ENCODE assay signal across 9 cellular contexts in the genomic region with DNA sequence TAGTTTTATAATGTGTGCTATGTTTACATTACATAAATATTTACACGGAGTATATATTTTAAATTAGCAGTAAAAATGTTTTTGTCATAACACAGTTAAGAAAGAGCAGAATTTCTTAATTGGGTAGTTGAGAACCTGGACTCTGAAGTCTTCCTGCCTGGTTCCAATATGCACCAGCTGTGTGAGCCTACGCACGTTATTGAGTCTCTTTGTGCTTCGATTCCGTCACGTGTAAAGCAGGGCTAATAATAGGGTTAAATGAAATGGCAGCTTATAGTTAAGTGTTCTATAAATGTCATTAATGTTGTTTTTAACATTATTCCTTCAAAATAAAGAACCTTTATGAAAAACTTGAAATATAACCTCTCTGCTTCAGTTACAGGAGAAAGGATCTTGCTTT. TPM values are rescaled to one million over a fixed set of nuclear protein-coding genes. Genes with fewer than 3 reads are reported as not detected.
DNase-seq lines count a peak whose midpoint lies in the region; ATAC-seq and TF ChIP-seq lines count a peak whose summit lies in the region.
"Had no signal": no experiment of that assay in that cellular context is flagged by ENCODE, and none has a peak within 500 bp of the region (broad histone marks: within the 10 kb centered on the region; RNA-seq: fewer than 3 reads in every experiment).

No MANE protein-coding gene starts in this region.

- no peaks in the 10 kb centered on the region for H3K9me3 ChIP-seq in CD8-positive, alpha-beta T cell (ENCODE audit: low read length)

- no peaks in the 10 kb centered on the region for H3K27me3 ChIP-seq in CD8-positive, alpha-beta T cell (ENCODE audit: insufficient read depth, low read length)

- intact Hi-C loops in CD8-positive, alpha-beta T cell (cut with DNase I, micrococcal nuclease) = loop anchor here in 1 of 2 experiments (1.0 to 5.0 kb wide), 5 partner anchors 98 to 699 kb away; a partner anchor contains a TSS

- peaks cover 7% of the 10 kb centered on the region for H3K27me3 Mint-ChIP-seq in CD8-positive, alpha-beta T cell (ENCODE audit: low read depth)
- H3K27me3 Mint-ChIP-seq in activated naive CD8-positive, alpha-beta T cell = peaks cover 5% of the 10 kb centered on the region
- H3K27me3 Mint-ChIP-seq in natural killer cell treated with Interleukin-12 subunit alpha and Interleukin-12 subunit beta and Interleukin-15 and Interleukin-18, amount 100 ng/mL, for 72 hours = peaks cover 18 to 19% of the 10 kb centered on the region in 2 donors

- POLR2A ChIA-PET in CD8-positive, alpha-beta T cell (lab: Charles Lee) = interaction anchor here (1.1 to 1.9 kb wide), 2 partner anchors 11 to 98 kb away, joined by 3 to 13 read pairs; a partner anchor contains a TSS

- H3K4me1 ChIP-seq in CD8-positive, alpha-beta T cell (ENCODE audit: insufficient read depth, low read length) = peaks cover 14% of the 10 kb centered on the region

- H3K9me3 Mint-ChIP-seq in CD8-positive, alpha-beta T cell = no peaks in the 10 kb centered on the region
- H3K9me3 Mint-ChIP-seq in activated naive CD8-positive, alpha-beta T cell (ENCODE audit: low read depth) = no peaks in the 10 kb centered on the region
- no peaks in the 10 kb centered on the region for H3K9me3 Mint-ChIP-seq in natural killer cell treated with Interleukin-12 subunit alpha and Interleukin-12 subunit beta and Interleukin-15 and Interleukin-18, amount 100 ng/mL, for 72 hours

- ATAC-seq in CD8-positive, alpha-beta T cell = no peak
- ATAC-seq in natural killer cell treated with Interleukin-12 subunit alpha and Interleukin-12 subunit beta and Interleukin-15 and Interleukin-18, amount 100 ng/mL, for 72 hours = no peak
- no peak for ATAC-seq in HG03439 (IDR thresholded peaks at IDR 0.05; ENCODE audit: unreplicated experiment)

- H3K4me3 Mint-ChIP-seq in CD8-positive, alpha-beta T cell = peak overlapping the region; percentile 64
- H3K4me3 Mint-ChIP-seq in activated naive CD8-positive, alpha-beta T cell = peak overlapping the region; percentile 90
- H3K4me3 Mint-ChIP-seq in natural killer cell treated with Interleukin-12 subunit alpha and Interleukin-12 subunit beta and Interleukin-15 and Interleukin-18, amount 100 ng/mL, for 72 hours = peak overlapping the region; percentile 94

- no peaks in the 10 kb centered on the region for H3K36me3 ChIP-seq in CD8-positive, alpha-beta T cell (ENCODE audit: insufficient read depth, low read length)

- no peak for TF ChIP-seq CTCF in CD8-positive, alpha-beta T cell (IDR thresholded peaks at IDR 0.05)
- no peak for TF ChIP-seq CTCF in HFF-Myc (IDR thresholded peaks at IDR 0.05; ENCODE audit: low read depth, low read length, missing control alignments)

- H3K27ac ChIP-seq in CD8-positive, alpha-beta T cell (ENCODE audit: low read depth, low read length) = no peak overlapping the region

- CTCF ChIA-PET in CD8-positive, alpha-beta T cell (lab: Charles Lee) = no interaction called here

- no peak for DNase-seq in CD8-positive, alpha-beta T cell
- DNase-seq in HFF-Myc (ENCODE audit: extremely low read depth, low read depth) (no peak), HuH-7 (ENCODE audit: low spot score) (no peak), EL (no peak), NCI-H345 (lab: John Stamatoyannopoulos, UW) (no peak)
- DNase-seq in natural killer cell treated with Interleukin-12 subunit alpha and Interleukin-12 subunit beta and Interleukin-15 and Interleukin-18, amount 100 ng/mL, for 72 hours (ENCODE audit: low spot score) = no peak
- DNase-seq: activated effector memory CD4-positive, alpha-beta T cell treated with anti-CD3 and anti-CD28 coated beads, Interleukin-2, amount 50 U/mL, for 16 hours had no signal

- peaks cover 33% of the 10 kb centered on the region for H3K4me1 Mint-ChIP-seq in CD8-positive, alpha-beta T cell (ENCODE audit: low read depth)
- peaks cover 34% of the 10 kb centered on the region for H3K4me1 Mint-ChIP-seq in activated naive CD8-positive, alpha-beta T cell (ENCODE audit: low read depth)
- H3K4me1 Mint-ChIP-seq in natural killer cell treated with Interleukin-12 subunit alpha and Interleukin-12 subunit beta and Interleukin-15 and Interleukin-18, amount 100 ng/mL, for 72 hours (ENCODE audit: low read depth in 2 of 2) = peaks cover 31 to 39% of the 10 kb centered on the region in 2 donors

- peaks cover 8% of the 10 kb centered on the region for H3K36me3 Mint-ChIP-seq in CD8-positive, alpha-beta T cell
- peaks cover 4% of the 10 kb centered on the region for H3K36me3 Mint-ChIP-seq in activated naive CD8-positive, alpha-beta T cell
- H3K36me3 Mint-ChIP-seq in natural killer cell treated with Interleukin-12 subunit alpha and Interleukin-12 subunit beta and Interleukin-15 and Interleukin-18, amount 100 ng/mL, for 72 hours = no peaks in the 10 kb centered on the region

- no peak overlapping the region for H3K4me3 ChIP-seq in CD8-positive, alpha-beta T cell (ENCODE audit: low read depth, low read length)
- H3K4me3 ChIP-seq in HFF-Myc (replicated peaks; ENCODE audit: low read depth, low read length) = peak overlapping the region; percentile 91; the same call in 1 of the 2 replicates

- no peak overlapping the region for H3K27ac Mint-ChIP-seq in CD8-positive, alpha-beta T cell
- H3K27ac Mint-ChIP-seq in activated naive CD8-positive, alpha-beta T cell = no peak overlapping the region
- peak overlapping the region; percentile 21 to 38 for H3K27ac Mint-ChIP-seq in natural killer cell treated with Interleukin-12 subunit alpha and Interleukin-12 subunit beta and Interleukin-15 and Interleukin-18, amount 100 ng/mL, for 72 hours

RNA-seq across cellular contexts. Expression of a gene that starts 1.2 kb away (rescaled TPM):
- 10 to 100 TPM in 1 of 2 experiments, 1 to 10 TPM in 1; 9.5 to 12.3 TPM for total RNA-seq in CD8-positive, alpha-beta T cell
- 10 to 100 TPM; 15.1 to 49.4 TPM for total RNA-seq in natural killer cell treated with Interleukin-12 subunit alpha and Interleukin-12 subunit beta and Interleukin-15 and Interleukin-18, amount 100 ng/mL, for 72 hours

Comparison
In these comparisons a context has a peak if more than half of its experiments do, and no peak if none do; other contexts are left out.
1. H3K27ac Mint-ChIP-seq: peak in natural killer cell treated with Interleukin-12 subunit alpha and Interleukin-12 subunit beta and Interleukin-15 and Interleukin-18, amount 100 ng/mL, for 72 hours (2 of 2); none in CD8-positive, alpha-beta T cell (single experiment) and activated naive CD8-positive, alpha-beta T cell (single experiment).
2. Peak in every context shown above with its lines, with median percentiles within 50 percentile points of each other: H3K4me3 Mint-ChIP-seq.